ENCODE assay signal across 18 cellular contexts in genomic region chr2:182952741-182953450, GRCh38.
DNase-seq lines count a peak whose midpoint lies in the region; ATAC-seq, FAIRE-seq and TF ChIP-seq lines count a peak whose summit lies in the region.
"Had no signal": no experiment of that assay in that cellular context is flagged by ENCODE, and none has a peak within 500 bp of the region (broad histone marks: within the 10 kb centered on the region; RNA-seq: fewer than 3 reads in every experiment).

No MANE protein-coding gene starts in this region.

- BruUV-seq in mammary epithelial cell (replicated peaks; lab: Mats Ljungman, UMichigan): no TSS peak

- in situ Hi-C loops in mammary epithelial cell (cut with MboI; ENCODE audit: low sequenced_read_pairs in 2 of 2): no loop called here

- no peak overlapping the region for H3K9ac ChIP-seq in mammary epithelial cell (ENCODE audit: insufficient read depth, low read length)
- H3K9ac ChIP-seq: BLaER1 treated with 17β-estradiol and CSF1 and Interleukin-3, amounts not matched to agents 10 nM and 100 nM had no signal

- TF ChIP-seq CTCF in mammary epithelial cell (conservative IDR thresholded peaks at IDR 0.05 in 1 of 2, IDR thresholded peaks at IDR 0.05 in 1 of 2; ENCODE audit: extremely low read depth in 1 of 2, insufficient read depth in 1 of 2, low read depth in 1 of 2, low read length in 2 of 2): no peak
- no peak for TF ChIP-seq CTCF in D721Med (IDR thresholded peaks at IDR 0.05; ENCODE audit: insufficient read depth, missing control alignments)

- H3K4me2 ChIP-seq in mammary epithelial cell (ENCODE audit: insufficient read depth, low read depth, low read length): no peak overlapping the region
- H3K4me2 ChIP-seq: BLaER1 treated with 17β-estradiol and CSF1 and Interleukin-3, amounts not matched to agents 10 nM and 100 nM had no signal

- H3K9me3 ChIP-seq in mammary epithelial cell (replicated peaks; ENCODE audit: insufficient read depth, low read length): no peaks in the 10 kb centered on the region
- H3K9me3 ChIP-seq: BLaER1 treated with 17β-estradiol and CSF1 and Interleukin-3, amounts not matched to agents 10 nM and 100 nM; Peyer's patch had no signal

- H4K20me1 ChIP-seq in mammary epithelial cell (ENCODE audit: insufficient read depth, low read length): no peaks in the 10 kb centered on the region
- H4K20me1 ChIP-seq: BLaER1 treated with 17β-estradiol and CSF1 and Interleukin-3, amounts not matched to agents 10 nM and 100 nM had no signal

- peak overlapping the region; percentile 43 for H3K27ac ChIP-seq in mammary epithelial cell (ENCODE audit: insufficient read depth, low read depth, low read length)
- H3K27ac ChIP-seq: BLaER1 treated with 17β-estradiol and CSF1 and Interleukin-3, amounts not matched to agents 10 nM and 100 nM; Peyer's patch had no signal

- H3K4me1 ChIP-seq in mammary epithelial cell (ENCODE audit: insufficient read depth, low read length): peaks cover 20% of the 10 kb centered on the region
- H3K4me1 ChIP-seq: Peyer's patch had no signal

- H3K36me3 ChIP-seq in mammary epithelial cell (ENCODE audit: insufficient read depth, low read length): peaks cover 29% of the 10 kb centered on the region
- H3K36me3 ChIP-seq: BLaER1 treated with 17β-estradiol and CSF1 and Interleukin-3, amounts not matched to agents 10 nM and 100 nM had no signal

- ATAC-seq in sciatic nerve: no peak
- ATAC-seq: K562 had no signal

- CTCF ChIA-PET in mammary epithelial cell (lab: Charles Lee; ENCODE audit: low non-redundant PET): no interaction called here

- H3K27me3 ChIP-seq in mammary epithelial cell (ENCODE audit: insufficient read depth, low read length): no peaks in the 10 kb centered on the region
- H3K27me3 ChIP-seq: BLaER1 treated with 17β-estradiol and CSF1 and Interleukin-3, amounts not matched to agents 10 nM and 100 nM; Peyer's patch had no signal

- dilution Hi-C loops in mammary epithelial cell (cut with HindIII; ENCODE audit: low sequenced_read_pairs): no loop called here

- no peak for FAIRE-seq in D721Med (lab: Jason Lieb, UNC)
- FAIRE-seq: K562, keratinocyte had no signal

- H3K79me2 ChIP-seq in mammary epithelial cell (ENCODE audit: insufficient read depth, low read length): peaks cover 18% of the 10 kb centered on the region

- no peak overlapping the region for H3K4me3 ChIP-seq in mammary epithelial cell (replicated peaks in 1 of 3; ENCODE audit: insufficient read depth in 1 of 3, low read depth in 2 of 3, low read length in 3 of 3)
- H3K4me3 ChIP-seq: BLaER1 treated with 17β-estradiol and CSF1 and Interleukin-3, amounts not matched to agents 10 nM and 100 nM; K562; Peyer's patch had no signal

- intact Hi-C loops in mammary epithelial cell (cut with micrococcal nuclease): no loop called here
- intact Hi-C loops in sciatic nerve (cut with DNase I): no loop called here

- WGBS in mammary epithelial cell (ENCODE audit: low coverage, missing lambda C conversion rate): 67% methylated on average over 6 of the region's 6 CpGs

- H2AFZ ChIP-seq in mammary epithelial cell (ENCODE audit: low read depth, low read length): no peak overlapping the region

- peak; percentile 3 for DNase-seq in Daoy (ENCODE audit: low read depth)
- DNase-seq in LHCN-M2 (ENCODE audit: low read depth): peak; percentile 21
- peak; percentile 62 for DNase-seq in mammary epithelial cell
- peak; percentile 6 for DNase-seq in hepatic stellate cell (ENCODE audit: low spot score)
- DNase-seq in D721Med (ENCODE audit: insufficient read length, low spot score): no peak
- no peak for DNase-seq in mucosa of gallbladder (ENCODE audit: low spot score)
- DNase-seq in sciatic nerve (ENCODE audit: low spot score): no peak
- DNase-seq in hypothalamus (lab: John Stamatoyannopoulos, UW): no peak
- DNase-seq: activated CD4-positive, alpha-beta T cell treated with anti-CD3 and anti-CD28 coated beads, Interleukin-2, amount 10 ng/mL, durations not matched to agents 24 days and 14 days; activated T-cell treated with anti-CD3 and anti-CD28 coated beads, Interleukin-2, amount 50 U/mL, for 24 hours; GOT3; head of caudate nucleus; NCI-H1092; NCI-H748 treated with DMSO at 0.1 percent for 48 hours; Peyer's patch had no signal

Comparison
In these comparisons a context has a peak if more than half of its experiments do, and no peak if none do; other contexts are left out.
1. DNase-seq: peak in Daoy (single experiment), LHCN-M2 (single experiment), mammary epithelial cell (single experiment) and hepatic stellate cell (single experiment); none in D721Med (single experiment), mucosa of gallbladder (single experiment), sciatic nerve (single experiment) and hypothalamus (0 of 51).